ENCODE assay signal across 11 cellular contexts in the genomic region with DNA sequence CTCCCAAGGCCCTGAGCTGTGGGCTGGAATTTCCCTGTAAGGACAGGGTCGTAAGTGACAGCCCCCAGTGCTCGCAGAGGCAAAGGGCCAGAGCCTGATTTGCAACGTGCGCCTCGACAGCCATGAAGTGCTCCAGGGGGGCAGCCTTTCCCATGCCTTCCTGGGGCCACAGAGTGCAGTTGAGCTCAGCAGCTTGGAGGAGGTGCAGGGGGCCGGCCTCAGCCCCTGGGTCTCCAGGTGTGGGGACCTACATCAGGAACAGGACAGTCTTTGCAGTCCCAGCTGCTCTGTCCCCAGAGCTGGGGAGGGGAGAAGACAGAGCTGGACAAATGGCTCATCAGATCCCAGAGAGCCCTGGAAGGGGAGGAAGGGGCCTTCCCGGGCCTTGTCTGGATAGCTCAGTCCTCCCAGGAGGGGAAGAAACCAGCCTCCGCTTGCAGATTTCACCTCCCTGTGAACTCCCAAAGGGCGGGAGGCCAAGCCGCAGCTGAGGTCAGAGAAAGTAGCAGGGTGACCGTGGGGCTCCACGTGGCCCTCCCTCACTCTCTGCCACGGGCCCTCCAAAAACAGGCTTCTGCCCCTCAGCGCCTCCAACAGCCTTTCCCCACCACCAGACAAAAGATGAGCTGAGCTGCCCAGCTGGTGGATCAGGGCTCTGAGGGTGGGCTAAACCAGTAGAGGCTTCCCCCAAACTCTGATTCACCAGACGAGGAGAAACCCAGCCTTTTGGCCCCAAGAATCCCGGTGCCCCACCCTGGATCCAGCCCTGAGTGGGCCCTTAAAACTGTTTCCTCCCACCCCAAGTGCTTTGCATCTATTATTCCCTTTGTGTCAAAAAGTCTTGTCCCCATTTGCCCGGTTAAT.
A peak's percentile ranks its signal among the peaks of the same experiment; 100 is the strongest.
DNase-seq lines count a peak whose midpoint lies in the region; ATAC-seq and TF ChIP-seq lines count a peak whose summit lies in the region.
"Had no signal": no experiment of that assay in that cellular context is flagged by ENCODE, and none has a peak within 500 bp of the region (broad histone marks: within the 10 kb centered on the region; RNA-seq: fewer than 3 reads in every experiment).

No MANE protein-coding gene starts in this region.

- DNase-seq in activated naive CD8-positive, alpha-beta T cell treated with anti-CD3 and anti-CD28 coated beads, Interleukin-2, amount 10 ng/mL, durations not matched to agents 7 days and 5 days: peak; percentile 23
- no peak for DNase-seq in activated naive CD8-positive, alpha-beta T cell treated with anti-CD3 and anti-CD28 coated beads, Interleukin-2, amount 50 U/mL, for 24 hours
- peak; percentile 66 for DNase-seq in fibroblast of pulmonary artery (ENCODE audit: low read depth)
- peak; percentile 38 for DNase-seq in nephron progenitor cell
- no peak for DNase-seq in vagina (ENCODE audit: extremely low spot score in 2 of 2)
- no peak for DNase-seq in NCI-H187 (lab: John Stamatoyannopoulos, UW)
- DNase-seq in NCI-H2196 treated with DMSO at 0.1 percent for 48 hours (lab: John Stamatoyannopoulos, UW; ENCODE audit: unreplicated experiment): no peak
- DNase-seq in activated CD4-positive, CD25-positive, alpha-beta regulatory T cell (lab: John Stamatoyannopoulos, UW): no peak
- DNase-seq: naive B cell, NCI-H2081 treated with DMSO at 0.1 percent for 48 hours had no signal

- H3K9me3 Mint-ChIP-seq in activated naive CD8-positive, alpha-beta T cell treated with anti-CD3 and anti-CD28 coated beads, Interleukin-2, amount 10 ng/mL, durations not matched to agents 7 days and 5 days: peaks cover 9% of the 10 kb centered on the region
- peaks cover 10% of the 10 kb centered on the region for H3K9me3 Mint-ChIP-seq in activated naive CD8-positive, alpha-beta T cell treated with anti-CD3 and anti-CD28 coated beads, Interleukin-2, amount 50 U/mL, for 24 hours
- H3K9me3 Mint-ChIP-seq in nephron progenitor cell: peaks cover 12% of the 10 kb centered on the region

- H3K4me1 Mint-ChIP-seq in activated naive CD8-positive, alpha-beta T cell treated with anti-CD3 and anti-CD28 coated beads, Interleukin-2, amount 10 ng/mL, durations not matched to agents 7 days and 5 days: peaks cover 7% of the 10 kb centered on the region
- H3K4me1 Mint-ChIP-seq in activated naive CD8-positive, alpha-beta T cell treated with anti-CD3 and anti-CD28 coated beads, Interleukin-2, amount 50 U/mL, for 24 hours: peaks cover 14% of the 10 kb centered on the region
- H3K4me1 Mint-ChIP-seq in nephron progenitor cell: peaks cover 77% of the 10 kb centered on the region
- H3K4me1 Mint-ChIP-seq: naive B cell had no signal

- no peak overlapping the region for H3K4me3 ChIP-seq in fibroblast of pulmonary artery (replicated peaks; ENCODE audit: low read depth, low read length)
- H3K4me3 ChIP-seq in vagina: no peak overlapping the region
- H3K4me3 ChIP-seq: SJSA1 had no signal

- H3K4me1 ChIP-seq in vagina: peaks cover 27% of the 10 kb centered on the region

- no peak for TF ChIP-seq CTCF in fibroblast of pulmonary artery (IDR thresholded peaks at IDR 0.05; ENCODE audit: low read length, missing control alignments)
- TF ChIP-seq CTCF in nephron progenitor cell (IDR thresholded peaks at IDR 0.05): no peak
- TF ChIP-seq CTCF in vagina (IDR thresholded peaks at IDR 0.05): no peak

- H3K27me3 ChIP-seq in vagina: no peaks in the 10 kb centered on the region
- H3K27me3 ChIP-seq: SJSA1 had no signal

- H3K27ac ChIP-seq in vagina: peak overlapping the region; percentile 76
- H3K27ac ChIP-seq: SJSA1 had no signal

- peaks cover 16% of the 10 kb centered on the region for H3K36me3 Mint-ChIP-seq in activated naive CD8-positive, alpha-beta T cell treated with anti-CD3 and anti-CD28 coated beads, Interleukin-2, amount 10 ng/mL, durations not matched to agents 7 days and 5 days
- H3K36me3 Mint-ChIP-seq in activated naive CD8-positive, alpha-beta T cell treated with anti-CD3 and anti-CD28 coated beads, Interleukin-2, amount 50 U/mL, for 24 hours (ENCODE audit: low read depth): peaks cover 6% of the 10 kb centered on the region
- peaks cover 8% of the 10 kb centered on the region for H3K36me3 Mint-ChIP-seq in nephron progenitor cell (ENCODE audit: low read depth)

- no peak for TF ChIP-seq POLR2A in vagina (IDR thresholded peaks at IDR 0.05)

- no peaks in the 10 kb centered on the region for H3K36me3 ChIP-seq in vagina
- H3K36me3 ChIP-seq: SJSA1 had no signal

- intact Hi-C loops in vagina (cut with DNase I): loop anchor here (2.0 to 10.0 kb wide), 4 partner anchors 51 to 227 kb away; partner anchors contain the start of gene DHRS3

- no peak overlapping the region for H3K27ac Mint-ChIP-seq in activated naive CD8-positive, alpha-beta T cell treated with anti-CD3 and anti-CD28 coated beads, Interleukin-2, amount 10 ng/mL, durations not matched to agents 7 days and 5 days
- H3K27ac Mint-ChIP-seq in activated naive CD8-positive, alpha-beta T cell treated with anti-CD3 and anti-CD28 coated beads, Interleukin-2, amount 50 U/mL, for 24 hours: no peak overlapping the region
- H3K27ac Mint-ChIP-seq in nephron progenitor cell: peak overlapping the region; percentile 94
- H3K27ac Mint-ChIP-seq: naive B cell had no signal

- ATAC-seq in activated naive CD8-positive, alpha-beta T cell treated with anti-CD3 and anti-CD28 coated beads, Interleukin-2, amount 10 ng/mL, durations not matched to agents 7 days and 5 days (ENCODE audit: low read depth): no peak
- ATAC-seq in activated naive CD8-positive, alpha-beta T cell treated with anti-CD3 and anti-CD28 coated beads, Interleukin-2, amount 50 U/mL, for 24 hours: no peak

- no peak overlapping the region for H3K4me3 Mint-ChIP-seq in activated naive CD8-positive, alpha-beta T cell treated with anti-CD3 and anti-CD28 coated beads, Interleukin-2, amount 10 ng/mL, durations not matched to agents 7 days and 5 days
- no peak overlapping the region for H3K4me3 Mint-ChIP-seq in activated naive CD8-positive, alpha-beta T cell treated with anti-CD3 and anti-CD28 coated beads, Interleukin-2, amount 50 U/mL, for 24 hours
- H3K4me3 Mint-ChIP-seq in nephron progenitor cell: peak overlapping the region; percentile 39
- H3K4me3 Mint-ChIP-seq: naive B cell had no signal

- no peaks in the 10 kb centered on the region for H3K27me3 Mint-ChIP-seq in activated naive CD8-positive, alpha-beta T cell treated with anti-CD3 and anti-CD28 coated beads, Interleukin-2, amount 10 ng/mL, durations not matched to agents 7 days and 5 days
- no peaks in the 10 kb centered on the region for H3K27me3 Mint-ChIP-seq in activated naive CD8-positive, alpha-beta T cell treated with anti-CD3 and anti-CD28 coated beads, Interleukin-2, amount 50 U/mL, for 24 hours
- peaks cover 21% of the 10 kb centered on the region for H3K27me3 Mint-ChIP-seq in nephron progenitor cell (ENCODE audit: low read depth, poor library complexity)

- POLR2A ChIA-PET in activated naive CD8-positive, alpha-beta T cell treated with anti-CD3 and anti-CD28 coated beads, Interleukin-2, amount 10 ng/mL, durations not matched to agents 7 days and 5 days (lab: Charles Lee): interaction anchor here (1.1 kb wide), 1 partner anchor 10 kb away, joined by 5 read pairs; no protein-coding TSS in a partner anchor

- no peaks in the 10 kb centered on the region for H3K9me3 ChIP-seq in vagina
- H3K9me3 ChIP-seq: SJSA1 had no signal

Comparison
In these comparisons a context has a peak if more than half of its experiments do, and no peak if none do; other contexts are left out.
1. DNase-seq: peak in activated naive CD8-positive, alpha-beta T cell treated with anti-CD3 and anti-CD28 coated beads, Interleukin-2, amount 10 ng/mL, durations not matched to agents 7 days and 5 days (single experiment), fibroblast of pulmonary artery (single experiment) and nephron progenitor cell (single experiment); none in activated naive CD8-positive, alpha-beta T cell treated with anti-CD3 and anti-CD28 coated beads, Interleukin-2, amount 50 U/mL, for 24 hours (single experiment), vagina (0 of 2), NCI-H187 (0 of 2), NCI-H2196 treated with DMSO at 0.1 percent for 48 hours (single experiment) and activated CD4-positive, CD25-positive, alpha-beta regulatory T cell (0 of 4).